In genomic region chr18:48200631-48201336, GRCh38 we compare ENCODE assay signal across 19 cellular contexts.
A peak's percentile ranks its signal among the peaks of the same experiment; 100 is the strongest.
DNase-seq lines count a peak whose midpoint lies in the region; ATAC-seq and TF ChIP-seq lines count a peak whose summit lies in the region.
"Had no signal": no experiment of that assay in that cellular context is flagged by ENCODE, and none has a peak within 500 bp of the region (broad histone marks: within the 10 kb centered on the region; RNA-seq: fewer than 3 reads in every experiment).

No MANE protein-coding gene starts in this region.

- H3K79me2 ChIP-seq in HCT116 (ENCODE audit: insufficient read depth, low read length) = no peaks in the 10 kb centered on the region
- no peaks in the 10 kb centered on the region for H3K79me2 ChIP-seq in smooth muscle cell (ENCODE audit: low read depth)

- TF ChIP-seq POLR2A in HCT116 (IDR thresholded peaks at IDR 0.05; ENCODE audit: borderline replicate concordance, extremely low read depth, insufficient read depth, insufficient read length) (no peak), right lobe of liver (IDR thresholded peaks at IDR 0.05) (no peak)

- H3K9ac ChIP-seq in HCT116 (ENCODE audit: low read length) (no peak overlapping the region), smooth muscle cell (ENCODE audit: low read depth) (no peak overlapping the region)
- H3K9ac ChIP-seq: BLaER1 had no signal

- no peaks in the 10 kb centered on the region for H3F3A ChIP-seq in smooth muscle cell (ENCODE audit: low read depth)

- TF ChIP-seq CTCF in HCT116 (IDR thresholded peaks at IDR 0.05 in 2 of 3, conservative IDR thresholded peaks at IDR 0.05 in 1 of 3; ENCODE audit: borderline replicate concordance in 1 of 3, insufficient read depth in 1 of 3, low read depth in 2 of 3, low read length in 2 of 3) = no peak
- TF ChIP-seq CTCF in smooth muscle cell (IDR thresholded peaks at IDR 0.05; ENCODE audit: borderline replicate concordance, insufficient read depth, poor library complexity, severe bottlenecking) = no peak
- TF ChIP-seq CTCF in lower lobe of right lung (IDR thresholded peaks at IDR 0.05) = no peak
- no peak for TF ChIP-seq CTCF in right lobe of liver (IDR thresholded peaks at IDR 0.05)

- RAD21 ChIA-PET in HCT116 (lab: Charles Lee; ENCODE audit: low non-redundant PET in 1 of 2, low total read pairs in 2 of 2, uncharacterized antibody in 2 of 2, unreplicated experiment in 2 of 2) = no interaction called here

- no peak overlapping the region for H3K4me3 ChIP-seq in HCT116 (replicated peaks in 1 of 2; ENCODE audit: low read depth in 1 of 2, low read length in 2 of 2)
- no peak overlapping the region for H3K4me3 ChIP-seq in smooth muscle cell
- no peak overlapping the region for H3K4me3 ChIP-seq in lower lobe of right lung
- H3K4me3 ChIP-seq in right lobe of liver = no peak overlapping the region
- H3K4me3 ChIP-seq: BLaER1, GM23338, HAP-1 had no signal

- intact Hi-C loops in HCT116 (cut with micrococcal nuclease) = no loop called here
- intact Hi-C loops in lower lobe of right lung (cut with DNase I) = no loop called here
- intact Hi-C loops in right lobe of liver (cut with DNase I) = no loop called here

- peak; percentile 42; the same call in 1 of the 2 replicates for ATAC-seq in HCT116
- no peak for ATAC-seq in HG03457 (IDR thresholded peaks at IDR 0.05; ENCODE audit: unreplicated experiment)
- ATAC-seq in lower lobe of right lung = no peak
- ATAC-seq in right lobe of liver = no peak
- ATAC-seq: GM23338 had no signal

- CTCF ChIA-PET in HCT116 (lab: Charles Lee) = no interaction called here

- H3K4me1 ChIP-seq in HCT116 (ENCODE audit: control insufficient read depth in 1 of 2, insufficient read depth in 2 of 2, low read length in 2 of 2) (peaks cover 8 to 24% of the 10 kb centered on the region in 2 experiments; a peak in 3 of 4 replicates), smooth muscle cell (ENCODE audit: low read depth) (no peaks in the 10 kb centered on the region), lower lobe of right lung (no peaks in the 10 kb centered on the region), right lobe of liver (peaks cover 0 to 20% (median 3%) of the 10 kb centered on the region in 4 donors)
- H3K4me1 ChIP-seq: Caco-2, HAP-1 had no signal

- no peaks in the 10 kb centered on the region for H3K9me3 ChIP-seq in HCT116 (ENCODE audit: control insufficient read depth in 1 of 2, insufficient read depth in 1 of 2, low read depth in 1 of 2, low read length in 2 of 2)
- H3K9me3 ChIP-seq in smooth muscle cell (replicated peaks; ENCODE audit: low read depth) = no peaks in the 10 kb centered on the region
- no peaks in the 10 kb centered on the region for H3K9me3 ChIP-seq in lower lobe of right lung
- no peaks in the 10 kb centered on the region for H3K9me3 ChIP-seq in right lobe of liver
- H3K9me3 ChIP-seq: BLaER1, Caco-2, HAP-1 had no signal

- POLR2A ChIA-PET in HCT116 (lab: Charles Lee) = no interaction called here

- H3K36me3 ChIP-seq in HCT116 (ENCODE audit: control insufficient read depth in 1 of 2, insufficient read depth in 2 of 2, low read length in 2 of 2) (no peaks in the 10 kb centered on the region), smooth muscle cell (ENCODE audit: low read depth) (no peaks in the 10 kb centered on the region), lower lobe of right lung (no peaks in the 10 kb centered on the region), right lobe of liver (no peaks in the 10 kb centered on the region)
- H3K36me3 ChIP-seq: BLaER1, HAP-1 had no signal

- BruUV-seq in HCT116 (replicated peaks; lab: Mats Ljungman, UMichigan) = no TSS peak

- no peak for TF ChIP-seq RAD21 in HCT116 (IDR thresholded peaks at IDR 0.05; ENCODE audit: low read depth)

- H3K4me2 ChIP-seq in HCT116 (ENCODE audit: low read length) (peak overlapping the region; percentile 47), smooth muscle cell (no peak overlapping the region)
- H3K4me2 ChIP-seq: BLaER1, GM23338 had no signal

- no peaks in the 10 kb centered on the region for H4K20me1 ChIP-seq in HCT116 (ENCODE audit: insufficient read depth)
- H4K20me1 ChIP-seq in smooth muscle cell (ENCODE audit: low read depth) = no peaks in the 10 kb centered on the region
- H4K20me1 ChIP-seq: BLaER1 had no signal

- peaks cover 11% of the 10 kb centered on the region; the same call in 1 of the 2 replicates for H3K27me3 ChIP-seq in HCT116 (ENCODE audit: insufficient read depth, low read length)
- no peaks in the 10 kb centered on the region for H3K27me3 ChIP-seq in smooth muscle cell (ENCODE audit: low read depth)
- no peaks in the 10 kb centered on the region for H3K27me3 ChIP-seq in lower lobe of right lung (ENCODE audit: low read depth)
- no peaks in the 10 kb centered on the region for H3K27me3 ChIP-seq in right lobe of liver
- H3K27me3 ChIP-seq: BLaER1 had no signal

- WGBS in smooth muscle cell (ENCODE audit: low lambda C conversion rate) = 76% methylated on average over 11 of the region's 11 CpGs
- WGBS in right lobe of liver (ENCODE audit: insufficient coverage, low coverage, low lambda C conversion rate, missing lambda C conversion rate) = 54% methylated on average over 3 of the region's 11 CpGs

- H2AFZ ChIP-seq in HCT116 (ENCODE audit: low read depth, low read length, poor library complexity, severe bottlenecking) = no peak overlapping the region
- no peak overlapping the region for H2AFZ ChIP-seq in smooth muscle cell (ENCODE audit: low read depth)
- H2AFZ ChIP-seq: GM23338 had no signal

- H3K27ac ChIP-seq in HCT116 (ENCODE audit: low read depth, low read length) (no peak overlapping the region), smooth muscle cell (ENCODE audit: low read depth) (peak overlapping the region; percentile 22), lower lobe of right lung (no peak overlapping the region), right lobe of liver (no peak overlapping the region)
- H3K27ac ChIP-seq: BLaER1 had no signal

- peak; percentile 7 for DNase-seq in HCT116 (ENCODE audit: low read depth, low spot score)
- DNase-seq in NCI-H2029 (lab: John Stamatoyannopoulos, UW) = peak; percentile 38
- DNase-seq in SW480 (ENCODE audit: low spot score) = peak; percentile 1
- no peak for DNase-seq in smooth muscle cell (lab: John Stamatoyannopoulos, UW; ENCODE audit: unreplicated experiment)
- no peak for DNase-seq in lower lobe of right lung
- no peak for DNase-seq in right lobe of liver
- DNase-seq: ACHN; Caco-2; CD4-positive, alpha-beta T cell; DMS 273 treated with DMSO at 0.1 percent for 48 hours; GDM1; NCI-H1694 treated with DMSO at 0.1 percent for 48 hours; NCI-H2227 treated with DMSO at 0.1 percent for 48 hours; NCI-H526; SHP77 had no signal

- H3K9me2 ChIP-seq in HCT116 (ENCODE audit: insufficient read depth) = no peaks in the 10 kb centered on the region

TF ChIP-seq in HCT116, 20 proteins besides CTCF, POLR2A, EP300 and RAD21:
- TF ChIP-seq ATF3 (IDR thresholded peaks at IDR 0.05) (no peak), ELF1 (IDR thresholded peaks at IDR 0.05; ENCODE audit: borderline replicate concordance, low read depth) (no peak), FOSL1 (IDR thresholded peaks at IDR 0.05; ENCODE audit: low read depth) (peak; percentile 34; the same call in 1 of the 2 replicates), ZFX (IDR thresholded peaks at IDR 0.05) (no peak), POLR2AphosphoS5 (IDR thresholded peaks at IDR 0.05; ENCODE audit: low read depth, low read length) (no peak), JUND (IDR thresholded peaks at IDR 0.05) (0 out of 2 replicates have a peak, but pooled peaks have one; percentile 7), EZH2 (IDR thresholded peaks at IDR 0.05) (no peak), EZH2phosphoT487 (IDR thresholded peaks at IDR 0.05; ENCODE audit: borderline replicate concordance) (no peak), ZNF274 (IDR thresholded peaks at IDR 0.05; ENCODE audit: low read depth, low read length) (no peak), EGR1 (IDR thresholded peaks at IDR 0.05; ENCODE audit: low read depth) (no peak), YY1 (IDR thresholded peaks at IDR 0.05; ENCODE audit: extremely low read depth, insufficient replicate concordance, low read depth, low read length) (no peak)

Comparison
In these comparisons a context has a peak if more than half of its experiments do, and no peak if none do; other contexts are left out.
1. DNase-seq: peak in HCT116 (single experiment), NCI-H2029 (single experiment) and SW480 (single experiment); none in smooth muscle cell (single experiment), lower lobe of right lung (single experiment) and right lobe of liver (0 of 3).